Comparison of ENCODE assay signal across 10 cellular contexts in the genomic region with DNA sequence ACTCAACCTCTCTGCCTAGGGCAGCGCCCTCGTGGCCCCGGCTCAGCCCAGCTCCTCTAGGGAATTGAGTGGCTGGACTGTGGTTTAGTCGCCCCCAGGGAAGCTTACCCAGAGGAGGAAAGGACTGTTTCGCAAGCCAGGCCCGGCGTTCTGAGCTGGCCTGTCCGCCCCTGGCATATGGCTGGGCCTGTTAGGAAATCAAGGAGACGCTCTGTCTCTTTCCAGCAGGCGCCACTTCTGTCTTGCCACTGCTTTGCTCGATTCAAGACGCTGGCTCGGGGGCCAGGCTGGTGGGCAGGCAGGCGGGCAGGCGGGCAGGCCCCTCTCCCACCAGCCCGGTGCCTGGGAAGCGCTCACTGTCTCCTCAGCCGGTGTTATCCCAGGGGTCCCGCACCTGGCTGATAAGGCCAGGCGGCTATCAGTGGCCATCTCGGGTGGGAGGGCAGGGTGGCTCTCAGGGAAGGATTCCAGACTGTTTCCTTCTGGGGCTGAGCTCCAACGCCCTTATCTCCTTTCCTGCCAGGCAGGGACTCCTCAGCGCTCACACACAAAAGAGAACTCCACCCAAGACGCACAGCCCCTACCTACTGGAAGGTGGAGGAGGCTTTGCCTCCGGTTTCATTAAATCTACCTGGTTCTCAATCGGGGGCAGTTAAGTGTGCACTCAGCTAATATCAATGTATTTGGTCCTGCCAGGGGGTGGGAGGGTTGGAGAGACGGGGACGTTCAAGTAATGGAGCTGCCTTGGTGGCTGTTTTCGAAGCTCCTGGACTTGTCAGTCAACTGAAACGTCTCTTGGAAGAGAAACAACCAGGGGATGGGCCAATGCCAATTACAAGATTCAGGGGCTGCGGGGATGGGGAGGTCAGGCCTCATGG.
DNase-seq lines count a peak whose midpoint lies in the region; ATAC-seq, FAIRE-seq and TF ChIP-seq lines count a peak whose summit lies in the region.
"Had no signal": no experiment of that assay in that cellular context is flagged by ENCODE, and none has a peak within 500 bp of the region (broad histone marks: within the 10 kb centered on the region; RNA-seq: fewer than 3 reads in every experiment).

No MANE protein-coding gene starts in this region.

- peak overlapping the region; percentile 62 for H3K27ac ChIP-seq in CD4-positive, alpha-beta memory T cell (ENCODE audit: low read depth, low read length)
- H3K27ac ChIP-seq in Peyer's patch: peak overlapping the region; percentile 66 to 74 (median 71)
- peak overlapping the region; percentile 74 for H3K27ac ChIP-seq in endothelial cell of umbilical vein (ENCODE audit: insufficient read depth, low read depth, low read length)
- H3K27ac ChIP-seq: neutrophil had no signal

- peak overlapping the region; percentile 11 for H2AFZ ChIP-seq in endothelial cell of umbilical vein (ENCODE audit: low read depth, low read length)

- intact Hi-C loops in CD4-positive, alpha-beta memory T cell (cut with micrococcal nuclease): loop anchor here (1.0 to 5.0 kb wide), 4 partner anchors 7 to 111 kb away; no protein-coding TSS in a partner anchor
- intact Hi-C loops in endothelial cell of umbilical vein (cut with micrococcal nuclease): loop anchor here (1.0 to 2.0 kb wide), 5 partner anchors 7 to 161 kb away; no protein-coding TSS in a partner anchor

- no peaks in the 10 kb centered on the region for H3K27me3 Mint-ChIP-seq in CD4-positive, alpha-beta memory T cell
- no peaks in the 10 kb centered on the region for H3K27me3 Mint-ChIP-seq in neural crest cell (ENCODE audit: low read depth)
- H3K27me3 Mint-ChIP-seq: activated B cell treated with CpG ODN at 0.5 μM for 24 hours had no signal

- H3K4me2 ChIP-seq in endothelial cell of umbilical vein (ENCODE audit: insufficient read depth, low read length): no peak overlapping the region

- ATAC-seq in GM18502 (IDR thresholded peaks at IDR 0.05; ENCODE audit: poor library complexity, unreplicated experiment) (no peak), HG02571 (IDR thresholded peaks at IDR 0.05; ENCODE audit: unreplicated experiment) (no peak), HG03280 (IDR thresholded peaks at IDR 0.05; ENCODE audit: unreplicated experiment) (no peak)

- no peak for TF ChIP-seq POLR2A in Peyer's patch (IDR thresholded peaks at IDR 0.05)
- no peak for TF ChIP-seq POLR2A in endothelial cell of umbilical vein (IDR thresholded peaks at IDR 0.05; ENCODE audit: low read depth, low read length)

- DNase-seq in CD4-positive, alpha-beta memory T cell: no peak
- DNase-seq in Peyer's patch (peak in 1 of 3 donors; percentile 46), endothelial cell of umbilical vein (ENCODE audit: low read depth, low spot score) (peak; percentile 61), neural crest cell (ENCODE audit: low read depth, low spot score) (no peak), NCI-H1694 (lab: John Stamatoyannopoulos, UW) (no peak)
- DNase-seq: activated B cell treated with CpG ODN at 0.5 μM for 24 hours had no signal

- no peaks in the 10 kb centered on the region for H3K27me3 ChIP-seq in CD4-positive, alpha-beta memory T cell (ENCODE audit: insufficient read depth, low read length)
- no peaks in the 10 kb centered on the region for H3K27me3 ChIP-seq in Peyer's patch
- no peaks in the 10 kb centered on the region for H3K27me3 ChIP-seq in endothelial cell of umbilical vein (ENCODE audit: control insufficient read depth in 2 of 2, insufficient read depth in 2 of 2, low read length in 2 of 2)
- H3K27me3 ChIP-seq: neutrophil had no signal

- peaks cover 93% of the 10 kb centered on the region for H3K4me1 ChIP-seq in CD4-positive, alpha-beta memory T cell (ENCODE audit: insufficient read depth, low read length)
- peaks cover 0 to 23% (median 14%) of the 10 kb centered on the region in 4 donors for H3K4me1 ChIP-seq in Peyer's patch
- peaks cover 56% of the 10 kb centered on the region for H3K4me1 ChIP-seq in endothelial cell of umbilical vein (ENCODE audit: control insufficient read depth, extremely low read depth, insufficient read depth, low read length)

- H3K9ac ChIP-seq in endothelial cell of umbilical vein (replicated peaks; ENCODE audit: extremely low read depth, insufficient read depth, low read length): peak overlapping the region; percentile 25

- FAIRE-seq in endothelial cell of umbilical vein (lab: Jason Lieb, UNC): no peak

- peaks cover 0 to 4% (median 0%) of the 10 kb centered on the region in 8 donors for H3K9me3 Mint-ChIP-seq in CD4-positive, alpha-beta memory T cell
- peaks cover 10% of the 10 kb centered on the region for H3K9me3 Mint-ChIP-seq in neural crest cell
- H3K9me3 Mint-ChIP-seq: activated B cell treated with CpG ODN at 0.5 μM for 24 hours had no signal

- peak overlapping the region; percentile 95 to 99 (median 97) for H3K27ac Mint-ChIP-seq in CD4-positive, alpha-beta memory T cell
- peak overlapping the region; percentile 87 for H3K27ac Mint-ChIP-seq in neural crest cell (ENCODE audit: unreplicated experiment)
- H3K27ac Mint-ChIP-seq: activated B cell treated with CpG ODN at 0.5 μM for 24 hours had no signal

- POLR2A ChIA-PET in CD4-positive, alpha-beta memory T cell (lab: Charles Lee; ENCODE audit: partially characterized antibody): interaction anchor here (0.7 to 5.2 kb wide), 9 partner anchors 8 to 111 kb away, joined by 3 to 64 read pairs (median 9); no protein-coding TSS in a partner anchor
- POLR2A ChIA-PET in endothelial cell of umbilical vein (lab: Charles Lee): no interaction called here

- peaks cover 0 to 4% of the 10 kb centered on the region in 2 donors for H3K36me3 Mint-ChIP-seq in CD4-positive, alpha-beta memory T cell
- peaks cover 3% of the 10 kb centered on the region for H3K36me3 Mint-ChIP-seq in neural crest cell (ENCODE audit: low read depth)

- no peaks in the 10 kb centered on the region for H4K20me1 ChIP-seq in endothelial cell of umbilical vein (replicated peaks; ENCODE audit: control insufficient read depth, extremely low read depth, insufficient read depth, low read length)

- no TSS peak for BruUV-seq in endothelial cell of umbilical vein (replicated peaks; lab: Mats Ljungman, UMichigan)

- H3K36me3 ChIP-seq in CD4-positive, alpha-beta memory T cell (ENCODE audit: insufficient read depth, low read length): no peaks in the 10 kb centered on the region
- H3K36me3 ChIP-seq in Peyer's patch (no peaks in the 10 kb centered on the region), endothelial cell of umbilical vein (ENCODE audit: control insufficient read depth in 2 of 2, extremely low read depth in 1 of 2, insufficient read depth in 2 of 2, low read length in 2 of 2) (no peaks in the 10 kb centered on the region)
- H3K36me3 ChIP-seq: neutrophil had no signal

- dilution Hi-C loops in endothelial cell of umbilical vein (cut with MboI; ENCODE audit: extremely low pct_ligation_motif_present, low sequenced_read_pairs): no loop called here

- H3K4me3 ChIP-seq in CD4-positive, alpha-beta memory T cell (ENCODE audit: low read length in 2 of 2): peak overlapping the region in 1 of 2 donors; percentile 34
- H3K4me3 ChIP-seq in Peyer's patch: no peak overlapping the region
- no peak overlapping the region for H3K4me3 ChIP-seq in endothelial cell of umbilical vein (replicated peaks in 1 of 3; ENCODE audit: insufficient read depth in 1 of 3, low read depth in 1 of 3, low read length in 3 of 3)

- TF ChIP-seq CTCF in Peyer's patch (IDR thresholded peaks at IDR 0.05): no peak
- no peak for TF ChIP-seq CTCF in endothelial cell of umbilical vein (IDR thresholded peaks at IDR 0.05; ENCODE audit: extremely low read depth in 1 of 2, insufficient read depth in 1 of 2, low read depth in 1 of 2, low read length in 2 of 2)
- TF ChIP-seq CTCF in neural crest cell (conservative IDR thresholded peaks at IDR 0.05): no peak

- H3K9me1 ChIP-seq in endothelial cell of umbilical vein (replicated peaks; ENCODE audit: control insufficient read depth, extremely low read depth, insufficient read depth, low read length): no peaks in the 10 kb centered on the region

- no peaks in the 10 kb centered on the region for H3K9me3 ChIP-seq in CD4-positive, alpha-beta memory T cell (ENCODE audit: control insufficient read depth in 1 of 2, low read length in 2 of 2)
- H3K9me3 ChIP-seq in Peyer's patch: no peaks in the 10 kb centered on the region
- no peaks in the 10 kb centered on the region for H3K9me3 ChIP-seq in endothelial cell of umbilical vein (replicated peaks; ENCODE audit: control insufficient read depth, insufficient read depth, low read length)
- H3K9me3 ChIP-seq: neutrophil had no signal

- peak overlapping the region in 7 of 8 donors; percentile 18 to 87 (median 76) for H3K4me3 Mint-ChIP-seq in CD4-positive, alpha-beta memory T cell
- peak overlapping the region; percentile 70 for H3K4me3 Mint-ChIP-seq in neural crest cell
- H3K4me3 Mint-ChIP-seq: activated B cell treated with CpG ODN at 0.5 μM for 24 hours had no signal

- peaks cover 70 to 92% (median 82%) of the 10 kb centered on the region in 4 donors for H3K4me1 Mint-ChIP-seq in CD4-positive, alpha-beta memory T cell
- peaks cover 64% of the 10 kb centered on the region for H3K4me1 Mint-ChIP-seq in neural crest cell

- no peaks in the 10 kb centered on the region for H3K79me2 ChIP-seq in endothelial cell of umbilical vein (ENCODE audit: control insufficient read depth, insufficient read depth, low read length)

- CTCF ChIA-PET in CD4-positive, alpha-beta memory T cell (lab: Charles Lee; ENCODE audit: partially characterized antibody): interaction anchor here (0.8 to 4.3 kb wide), 2 partner anchors 28 to 72 kb away, joined by 3 to 24 read pairs; no protein-coding TSS in a partner anchor
- CTCF ChIA-PET in endothelial cell of umbilical vein (lab: Charles Lee): interaction anchor here (0.8 to 1.7 kb wide), 8 partner anchors 19 to 114 kb away, joined by 3 to 7 read pairs (median 4); no protein-coding TSS in a partner anchor

TF ChIP-seq in endothelial cell of umbilical vein, 7 proteins besides CTCF, POLR2A, EP300 and RAD21:
- no peak for TF ChIP-seq MYC (IDR thresholded peaks at IDR 0.05; ENCODE audit: low read depth, low read length)
- peak; percentile 89 for TF ChIP-seq GATA2 (IDR thresholded peaks at IDR 0.05; ENCODE audit: insufficient read depth, insufficient read length, low read depth, low read length)
